In the genomic region with DNA sequence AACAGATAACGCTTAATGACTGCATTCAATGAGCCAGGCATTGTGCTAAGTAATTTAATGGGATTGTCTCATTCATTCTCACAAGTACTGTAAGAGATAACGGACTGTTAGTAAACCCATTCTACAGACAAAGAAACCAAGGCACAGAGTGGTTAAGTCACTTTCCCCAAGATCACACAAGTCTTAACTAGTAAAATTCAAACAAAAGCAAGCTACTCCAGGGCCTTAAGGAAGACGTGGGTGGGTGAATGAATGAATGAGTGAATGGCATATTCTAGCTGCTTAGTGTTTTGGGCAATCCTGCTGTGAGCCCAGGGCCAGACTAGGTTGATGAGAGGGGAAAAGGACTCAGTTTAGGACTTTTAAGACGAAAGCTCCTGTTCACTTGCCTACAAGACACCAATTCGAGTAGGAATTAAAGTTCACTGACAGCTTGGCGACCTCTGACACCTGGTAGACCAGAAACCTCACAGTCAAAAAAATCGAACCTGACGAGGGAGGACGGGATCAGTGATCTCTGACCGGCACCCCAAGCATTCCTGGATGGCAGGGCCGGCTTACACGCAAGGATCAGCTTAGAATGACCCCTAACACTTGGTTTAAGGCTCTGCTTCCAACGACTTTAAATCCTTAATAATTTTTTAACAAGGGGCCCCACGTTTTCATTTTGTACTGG, we compare ENCODE assay signal across 8 cellular contexts. TPM values are rescaled to one million over a fixed set of nuclear protein-coding genes. Genes with fewer than 3 reads are reported as not detected.
A peak's percentile ranks its signal among the peaks of the same experiment; 100 is the strongest.
DNase-seq lines count a peak whose midpoint lies in the region; ATAC-seq and TF ChIP-seq lines count a peak whose summit lies in the region.

No MANE protein-coding gene starts in this region.

- H3K4me1 ChIP-seq in Peyer's patch, result peaks cover 2 to 31% (median 9%) of the 10 kb centered on the region in 4 donors

- H3K27me3 Mint-ChIP-seq in progenitor cell of endocrine pancreas, result no peaks in the 10 kb centered on the region

- TF ChIP-seq POLR2A in Peyer's patch (IDR thresholded peaks at IDR 0.05), result no peak

- peaks cover 21% of the 10 kb centered on the region for H3K4me1 Mint-ChIP-seq in progenitor cell of endocrine pancreas (ENCODE audit: low read depth)

- ATAC-seq in GM18511 (IDR thresholded peaks at IDR 0.05; ENCODE audit: unreplicated experiment), result peak; percentile 11
- ATAC-seq in HG03135 (IDR thresholded peaks at IDR 0.05; ENCODE audit: unreplicated experiment), result no peak
- ATAC-seq in GM21723 (IDR thresholded peaks at IDR 0.05; ENCODE audit: unreplicated experiment), result no peak

- H3K27me3 ChIP-seq in Peyer's patch, result no peaks in the 10 kb centered on the region

- H3K4me3 Mint-ChIP-seq in progenitor cell of endocrine pancreas (ENCODE audit: low read depth), result peak overlapping the region; percentile 97

- H3K4me3 ChIP-seq in Peyer's patch, result peak overlapping the region; percentile 76 to 97 (median 88)

- H3K36me3 ChIP-seq in Peyer's patch, result peaks cover 0 to 18% (median 0%) of the 10 kb centered on the region in 3 donors

- no peaks in the 10 kb centered on the region for H3K9me3 Mint-ChIP-seq in progenitor cell of endocrine pancreas (ENCODE audit: low read depth)

- no peaks in the 10 kb centered on the region for H3K36me3 Mint-ChIP-seq in progenitor cell of endocrine pancreas (ENCODE audit: insufficient read depth)

- DNase-seq in Peyer's patch, result no peak
- no peak for DNase-seq in epithelial cell of prostate (ENCODE audit: low read depth, low spot score)
- DNase-seq in progenitor cell of endocrine pancreas (ENCODE audit: low spot score, unreplicated experiment), result no peak
- no peak for DNase-seq in iPS-NIHi11 (ENCODE audit: low spot score)
- no peak for DNase-seq in NCI-H2081 treated with DMSO at 0.1 percent for 48 hours (lab: John Stamatoyannopoulos, UW)

- peak overlapping the region; percentile 89 to 98 (median 94) for H3K27ac ChIP-seq in Peyer's patch
- peak overlapping the region; percentile 89 for H3K27ac ChIP-seq in epithelial cell of prostate

- H3K27ac Mint-ChIP-seq in progenitor cell of endocrine pancreas, result peak overlapping the region; percentile 96

- H3K9me3 ChIP-seq in Peyer's patch, result no peaks in the 10 kb centered on the region

- no peak for TF ChIP-seq CTCF in Peyer's patch (IDR thresholded peaks at IDR 0.05)
- TF ChIP-seq CTCF in progenitor cell of endocrine pancreas (IDR thresholded peaks at IDR 0.05; ENCODE audit: unreplicated experiment), result no peak

RNA-seq across cellular contexts. Expression of a gene that starts 0.6 kb away (rescaled TPM):
- total RNA-seq in Peyer's patch, result 10 to 100 TPM; 28.0 to 71.0 (median 37.0) TPM
- total RNA-seq in progenitor cell of endocrine pancreas, result 61.9 and 66.7 TPM in 2 replicates

RNA-seq across cellular contexts. Expression of a gene that starts 0.8 kb away (rescaled TPM):
- total RNA-seq in Peyer's patch (10 to 100 TPM in 3 of 4 donors, 1 to 10 TPM in 1; 9.8 to 26.4 (median 12.1) TPM), progenitor cell of endocrine pancreas (27.8 and 33.9 TPM in 2 replicates)

RNA-seq across cellular contexts. Expression of a gene that starts 37.8 kb away (rescaled TPM):
- 100 to 1,000 TPM in 3 of 4 donors, 10 to 100 TPM in 1; 60.2 to 574 (median 416) TPM for total RNA-seq in Peyer's patch
- 2.1 and 2.7 TPM in 2 replicates for total RNA-seq in progenitor cell of endocrine pancreas

RNA-seq across cellular contexts. Expression of a gene that starts 40.7 kb away (rescaled TPM):
- total RNA-seq in Peyer's patch (100 to 1,000 TPM; 193 to 292 (median 229) TPM), progenitor cell of endocrine pancreas (153 and 155 TPM in 2 replicates)

Comparison
In these comparisons a context has a peak if more than half of its experiments do, and no peak if none do; other contexts are left out.
1. RNA of a gene that starts 37.8 kb away (total RNA-seq): 60.2 to 574 TPM in Peyer's patch; 2.1 to 2.7 TPM in progenitor cell of endocrine pancreas; every median in the first group is over 10 times any median in the second.